9 cellular contexts compared by ENCODE assay signal in the genomic region with DNA sequence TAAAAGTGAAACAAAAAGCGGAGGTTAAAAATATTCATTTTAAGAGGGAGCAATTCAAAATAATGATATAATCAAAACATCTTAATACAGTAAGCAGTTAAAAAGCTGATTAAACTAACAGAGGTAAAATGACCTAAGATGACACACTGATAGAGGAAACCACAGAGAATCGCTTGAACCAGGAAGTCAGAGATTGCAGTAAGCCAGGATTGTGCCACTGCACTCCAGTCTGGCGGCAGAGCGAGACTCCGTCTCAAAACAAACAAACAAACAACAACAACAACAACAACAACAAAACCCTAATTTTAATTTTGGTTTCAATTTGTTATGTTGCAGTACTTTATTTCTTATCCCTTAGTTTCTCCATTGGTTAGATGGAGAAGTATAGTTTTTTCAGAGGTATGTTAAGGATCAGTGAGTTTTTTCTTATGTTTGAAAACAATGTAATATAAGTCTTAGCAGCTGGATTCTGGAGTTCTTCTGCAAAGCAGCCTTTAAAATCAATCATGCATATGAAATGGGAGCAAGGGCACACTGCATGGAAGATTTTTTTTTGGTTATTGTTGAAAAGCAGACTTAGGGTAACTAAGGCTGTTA. TPM values are rescaled to one million over a fixed set of nuclear protein-coding genes. Genes with fewer than 3 reads are reported as not detected.
DNase-seq lines count a peak whose midpoint lies in the region; ATAC-seq and TF ChIP-seq lines count a peak whose summit lies in the region.
"Had no signal": no experiment of that assay in that cellular context is flagged by ENCODE, and none has a peak within 500 bp of the region (broad histone marks: within the 10 kb centered on the region; RNA-seq: fewer than 3 reads in every experiment).

No MANE protein-coding gene starts in this region.

- peaks cover 4% of the 10 kb centered on the region for H3K36me3 Mint-ChIP-seq in stimulated activated naive CD8-positive, alpha-beta T cell treated with anti-CD3 and anti-CD28 coated beads, Interleukin-15, Interleukin-2, amounts not matched to agents 100 ng/mL and 50 ng/mL, for 24 hours (ENCODE audit: low read depth)
- H3K36me3 Mint-ChIP-seq in activated CD4-positive, alpha-beta memory T cell treated with anti-CD3 and anti-CD28 coated beads, Interleukin-2, amount 10 ng/mL, durations not matched to agents 7 days and 5 days (ENCODE audit: low read depth): peaks cover 7% of the 10 kb centered on the region

- ATAC-seq in stimulated activated naive CD8-positive, alpha-beta T cell treated with anti-CD3 and anti-CD28 coated beads, Interleukin-15, Interleukin-2, amounts not matched to agents 100 U/mL and 50 U/mL, for 24 hours: no peak
- ATAC-seq in lower lobe of right lung: peak; percentile 43 to 54

- H3K27ac ChIP-seq in HL-60 (replicated peaks) (no peak overlapping the region), lower lobe of right lung (no peak overlapping the region)

- no peaks in the 10 kb centered on the region for H3K9me3 ChIP-seq in lower lobe of right lung

- H3K27ac Mint-ChIP-seq in stimulated activated naive CD8-positive, alpha-beta T cell treated with anti-CD3 and anti-CD28 coated beads, Interleukin-15, Interleukin-2, amounts not matched to agents 100 ng/mL and 50 ng/mL, for 24 hours: no peak overlapping the region
- H3K27ac Mint-ChIP-seq in activated CD4-positive, alpha-beta memory T cell treated with anti-CD3 and anti-CD28 coated beads, Interleukin-2, amount 10 ng/mL, durations not matched to agents 7 days and 5 days: no peak overlapping the region

- no peak for DNase-seq in stimulated activated naive CD8-positive, alpha-beta T cell treated with anti-CD3 and anti-CD28 coated beads, Interleukin-15, Interleukin-2, amounts not matched to agents 100 U/mL and 50 U/mL, for 24 hours
- peak; percentile 33 to 57 for DNase-seq in HL-60 (ENCODE audit: low read depth in 1 of 2, low spot score in 1 of 2)
- DNase-seq in activated CD4-positive, alpha-beta memory T cell treated with anti-CD3 and anti-CD28 coated beads, Interleukin-2, amount 10 ng/mL, durations not matched to agents 7 days and 5 days: peak; percentile 38
- DNase-seq in lower lobe of right lung: no peak
- DNase-seq in SKM-1 treated with dmso at 0.1 percent for 144 hours (lab: John Stamatoyannopoulos, UW; ENCODE audit: unreplicated experiment): no peak
- DNase-seq in superior temporal gyrus (ENCODE audit: extremely low spot score): no peak
- no peak for DNase-seq in effector CD8-positive, alpha-beta T cell (lab: John Stamatoyannopoulos, UW)

- no peaks in the 10 kb centered on the region for H3K9me3 Mint-ChIP-seq in stimulated activated naive CD8-positive, alpha-beta T cell treated with anti-CD3 and anti-CD28 coated beads, Interleukin-15, Interleukin-2, amounts not matched to agents 100 ng/mL and 50 ng/mL, for 24 hours
- H3K9me3 Mint-ChIP-seq in activated CD4-positive, alpha-beta memory T cell treated with anti-CD3 and anti-CD28 coated beads, Interleukin-2, amount 10 ng/mL, durations not matched to agents 7 days and 5 days: no peaks in the 10 kb centered on the region

- no peaks in the 10 kb centered on the region for H3K36me3 ChIP-seq in lower lobe of right lung

- POLR2A ChIA-PET in activated CD4-positive, alpha-beta memory T cell treated with anti-CD3 and anti-CD28 coated beads, Interleukin-2, amount 10 ng/mL, durations not matched to agents 7 days and 5 days (lab: Charles Lee): interaction anchor here (0.8 to 1.0 kb wide), 2 partner anchors 59 to 1209 kb away, joined by 3 read pairs; a partner anchor contains a TSS

- H3K4me3 ChIP-seq in HL-60 (replicated peaks; ENCODE audit: insufficient read depth, low read length): no peak overlapping the region
- H3K4me3 ChIP-seq in lower lobe of right lung: peak overlapping the region; percentile 10

- H3K4me1 ChIP-seq in lower lobe of right lung: peaks cover 16% of the 10 kb centered on the region

- peaks cover 26% of the 10 kb centered on the region for H3K4me1 Mint-ChIP-seq in stimulated activated naive CD8-positive, alpha-beta T cell treated with anti-CD3 and anti-CD28 coated beads, Interleukin-15, Interleukin-2, amounts not matched to agents 100 ng/mL and 50 ng/mL, for 24 hours (ENCODE audit: low read depth)
- H3K4me1 Mint-ChIP-seq in activated CD4-positive, alpha-beta memory T cell treated with anti-CD3 and anti-CD28 coated beads, Interleukin-2, amount 10 ng/mL, durations not matched to agents 7 days and 5 days: peaks cover 44% of the 10 kb centered on the region

- H3K27me3 Mint-ChIP-seq in stimulated activated naive CD8-positive, alpha-beta T cell treated with anti-CD3 and anti-CD28 coated beads, Interleukin-15, Interleukin-2, amounts not matched to agents 100 ng/mL and 50 ng/mL, for 24 hours: no peaks in the 10 kb centered on the region
- H3K27me3 Mint-ChIP-seq in activated CD4-positive, alpha-beta memory T cell treated with anti-CD3 and anti-CD28 coated beads, Interleukin-2, amount 10 ng/mL, durations not matched to agents 7 days and 5 days: no peaks in the 10 kb centered on the region

- no peaks in the 10 kb centered on the region for H3K27me3 ChIP-seq in HL-60 (ENCODE audit: insufficient read depth, poor library complexity, severe bottlenecking)
- no peaks in the 10 kb centered on the region for H3K27me3 ChIP-seq in lower lobe of right lung (ENCODE audit: low read depth)

- intact Hi-C loops in lower lobe of right lung (cut with DNase I): no loop called here

- TF ChIP-seq CTCF in HL-60 (IDR thresholded peaks at IDR 0.05; ENCODE audit: insufficient read depth, low read length) (no peak), lower lobe of right lung (IDR thresholded peaks at IDR 0.05) (no peak)

- CTCF ChIA-PET in activated CD4-positive, alpha-beta memory T cell treated with anti-CD3 and anti-CD28 coated beads, Interleukin-2, amount 10 ng/mL, durations not matched to agents 7 days and 5 days (lab: Charles Lee): no interaction called here

- peak overlapping the region; percentile 15 for H3K4me3 Mint-ChIP-seq in stimulated activated naive CD8-positive, alpha-beta T cell treated with anti-CD3 and anti-CD28 coated beads, Interleukin-15, Interleukin-2, amounts not matched to agents 100 ng/mL and 50 ng/mL, for 24 hours
- H3K4me3 Mint-ChIP-seq in activated CD4-positive, alpha-beta memory T cell treated with anti-CD3 and anti-CD28 coated beads, Interleukin-2, amount 10 ng/mL, durations not matched to agents 7 days and 5 days: peak overlapping the region; percentile 33

RNA-seq across cellular contexts. Expression of gene MLANA, which starts 58.5 kb away (rescaled TPM):
- not detected for total RNA-seq in activated CD4-positive, alpha-beta memory T cell treated with anti-CD3 and anti-CD28 coated beads, Interleukin-2, amount 10 ng/mL, durations not matched to agents 7 days and 5 days
- total RNA-seq in lower lobe of right lung: not detected
- total RNA-seq: temporal lobe had no signal

Comparison
In these comparisons a context has a peak if more than half of its experiments do, and no peak if none do; other contexts are left out.
1. DNase-seq: peak in HL-60 (2 of 2) and activated CD4-positive, alpha-beta memory T cell treated with anti-CD3 and anti-CD28 coated beads, Interleukin-2, amount 10 ng/mL, durations not matched to agents 7 days and 5 days (single experiment); none in stimulated activated naive CD8-positive, alpha-beta T cell treated with anti-CD3 and anti-CD28 coated beads, Interleukin-15, Interleukin-2, amounts not matched to agents 100 U/mL and 50 U/mL, for 24 hours (single experiment), lower lobe of right lung (single experiment), SKM-1 treated with dmso at 0.1 percent for 144 hours (single experiment), superior temporal gyrus (single experiment) and effector CD8-positive, alpha-beta T cell (single experiment).